ENCODE assay signal across 8 cellular contexts in genomic region chr6:152669894-152670293, GRCh38. TPM values are rescaled to one million over a fixed set of nuclear protein-coding genes. Genes with fewer than 3 reads are reported as not detected.
DNase-seq lines count a peak whose midpoint lies in the region; ATAC-seq and TF ChIP-seq lines count a peak whose summit lies in the region.

No MANE protein-coding gene starts in this region.

- intact Hi-C loops in A673 (cut with micrococcal nuclease; ENCODE audit: unreplicated experiment), result loop anchor here (1.0 to 2.0 kb wide), 2 partner anchors 118 to 185 kb away; no protein-coding TSS in a partner anchor
- intact Hi-C loops in PC-9 (cut with micrococcal nuclease; ENCODE audit: unreplicated experiment), result loop anchor here (1.0 to 10.0 kb wide), 2 partner anchors 118 to 185 kb away; no protein-coding TSS in a partner anchor
- intact Hi-C loops in sciatic nerve (cut with DNase I), result no loop called here

- no TSS peak for BruUV-seq in A673 (replicated peaks; lab: Mats Ljungman, UMichigan)
- BruUV-seq in PC-9 (replicated peaks; lab: Mats Ljungman, UMichigan), result no TSS peak

- DNase-seq in A673 (ENCODE audit: low spot score), result peak; percentile 40
- no peak for DNase-seq in PC-9
- peak; percentile 30 for DNase-seq in fibroblast of villous mesenchyme (ENCODE audit: low read depth)
- no peak for DNase-seq in sciatic nerve (ENCODE audit: low spot score)
- DNase-seq in activated CD8-positive, alpha-beta memory T cell treated with anti-CD3 and anti-CD28 coated beads for 24 hours, result no peak

- CTCF ChIA-PET in A673 (lab: Charles Lee) (interaction anchor here (0.7 kb wide), 1 partner anchor 31 kb away, joined by 3 read pairs; no protein-coding TSS in a partner anchor), PC-9 (lab: Charles Lee) (interaction anchor here (0.5 to 0.8 kb wide), 2 partner anchors 117 to 344 kb away, joined by 3 to 5 read pairs; no protein-coding TSS in a partner anchor)

- H3K9me2 ChIP-seq in PC-9 (ENCODE audit: insufficient read depth), result no peaks in the 10 kb centered on the region; the same call in 1 of the 2 replicates

- ATAC-seq in GM18519 (IDR thresholded peaks at IDR 0.05; ENCODE audit: low FRiP score, unreplicated experiment) (peak; percentile 69), sciatic nerve (no peak), GM18498 (IDR thresholded peaks at IDR 0.05; ENCODE audit: unreplicated experiment) (no peak), HG03521 (IDR thresholded peaks at IDR 0.05; ENCODE audit: unreplicated experiment) (no peak)

- no peak overlapping the region for H3K27ac ChIP-seq in A673 (ENCODE audit: low read depth, low read length, poor library complexity, severe bottlenecking)
- H3K27ac ChIP-seq in PC-9, result no peak overlapping the region

- no peak overlapping the region for H2AFZ ChIP-seq in PC-9

- H3K9me3 ChIP-seq in A673 (ENCODE audit: low read depth, low read length, poor library complexity, severe bottlenecking), result no peaks in the 10 kb centered on the region
- H3K9me3 ChIP-seq in PC-9 (ENCODE audit: insufficient read depth, low read depth), result no peaks in the 10 kb centered on the region

- H3K4me1 ChIP-seq in A673 (ENCODE audit: insufficient read depth, low read length, poor library complexity, severe bottlenecking) (no peaks in the 10 kb centered on the region), PC-9 (replicated peaks; ENCODE audit: insufficient read depth) (no peaks in the 10 kb centered on the region)

- H3F3A ChIP-seq in PC-9 (ENCODE audit: insufficient read depth, low read depth), result no peaks in the 10 kb centered on the region

- no peaks in the 10 kb centered on the region for H4K20me1 ChIP-seq in PC-9 (ENCODE audit: insufficient read depth)

- POLR2A ChIA-PET in A673 (lab: Charles Lee; ENCODE audit: low non-redundant PET), result no interaction called here
- POLR2A ChIA-PET in PC-9 (lab: Charles Lee; ENCODE audit: unreplicated experiment), result no interaction called here

- no peak overlapping the region for H3K4me2 ChIP-seq in PC-9

- no peaks in the 10 kb centered on the region for H3K79me2 ChIP-seq in PC-9 (ENCODE audit: low read depth)

- H3K4me3 ChIP-seq in A673 (ENCODE audit: low read depth, low read length, poor library complexity, severe bottlenecking) (no peak overlapping the region), PC-9 (no peak overlapping the region), fibroblast of villous mesenchyme (ENCODE audit: low read depth, low read length) (no peak overlapping the region)

- H3K27me3 ChIP-seq in A673 (replicated peaks; ENCODE audit: insufficient read depth, low read depth, low read length, poor library complexity), result no peaks in the 10 kb centered on the region
- H3K27me3 ChIP-seq in PC-9 (ENCODE audit: insufficient read depth, low read depth), result no peaks in the 10 kb centered on the region

- no peaks in the 10 kb centered on the region for H3K36me3 ChIP-seq in A673 (ENCODE audit: insufficient read depth, low read length, poor library complexity, severe bottlenecking)
- H3K36me3 ChIP-seq in PC-9 (ENCODE audit: low read depth), result no peaks in the 10 kb centered on the region

- TF ChIP-seq CTCF in A673 (conservative IDR thresholded peaks at IDR 0.05; ENCODE audit: low read depth, low read length), result peak; percentile 55
- TF ChIP-seq CTCF in PC-9 (conservative IDR thresholded peaks at IDR 0.05), result peak; percentile 50
- TF ChIP-seq CTCF in fibroblast of villous mesenchyme (IDR thresholded peaks at IDR 0.05; ENCODE audit: insufficient read depth, low read depth, low read length), result peak; percentile 40

RNA-seq across cellular contexts. Expression of gene MYCT1, which starts 27.8 kb away (rescaled TPM):
- total RNA-seq in A673 (2021) (not detected in 2 replicates), PC-9 (2021) (not detected in 2 replicates), fibroblast of villous mesenchyme (under 0.01 TPM in 2 replicates), sciatic nerve (20.6 TPM)

RNA-seq across cellular contexts. Expression of gene SYNE1, which starts 32.7 kb away (rescaled TPM):
- 12.1 and 15.5 TPM in 2 replicates for total RNA-seq in A673 (2021)
- 13.4 and 14.8 TPM in 2 replicates for total RNA-seq in PC-9 (2021)
- 101 and 145 TPM in 2 replicates for total RNA-seq in fibroblast of villous mesenchyme
- total RNA-seq in sciatic nerve, result 142 TPM

Comparison
In these comparisons a context has a peak if more than half of its experiments do, and no peak if none do; other contexts are left out.
1. DNase-seq: peak in A673 (single experiment) and fibroblast of villous mesenchyme (single experiment); none in PC-9 (0 of 2), sciatic nerve (single experiment) and activated CD8-positive, alpha-beta memory T cell treated with anti-CD3 and anti-CD28 coated beads for 24 hours (single experiment).
2. RNA of gene MYCT1, which starts 27.8 kb away (total RNA-seq): 20.6 TPM in sciatic nerve (single experiment); not detected in A673, not detected in PC-9 and under 0.01 TPM in fibroblast of villous mesenchyme; every median in the first group is over 10 times any median in the second.
3. Peak in every context shown above with its lines, with median percentiles within 50 percentile points of each other: CTCF ChIP-seq.